13 cellular contexts compared by ENCODE assay signal in the genomic region with DNA sequence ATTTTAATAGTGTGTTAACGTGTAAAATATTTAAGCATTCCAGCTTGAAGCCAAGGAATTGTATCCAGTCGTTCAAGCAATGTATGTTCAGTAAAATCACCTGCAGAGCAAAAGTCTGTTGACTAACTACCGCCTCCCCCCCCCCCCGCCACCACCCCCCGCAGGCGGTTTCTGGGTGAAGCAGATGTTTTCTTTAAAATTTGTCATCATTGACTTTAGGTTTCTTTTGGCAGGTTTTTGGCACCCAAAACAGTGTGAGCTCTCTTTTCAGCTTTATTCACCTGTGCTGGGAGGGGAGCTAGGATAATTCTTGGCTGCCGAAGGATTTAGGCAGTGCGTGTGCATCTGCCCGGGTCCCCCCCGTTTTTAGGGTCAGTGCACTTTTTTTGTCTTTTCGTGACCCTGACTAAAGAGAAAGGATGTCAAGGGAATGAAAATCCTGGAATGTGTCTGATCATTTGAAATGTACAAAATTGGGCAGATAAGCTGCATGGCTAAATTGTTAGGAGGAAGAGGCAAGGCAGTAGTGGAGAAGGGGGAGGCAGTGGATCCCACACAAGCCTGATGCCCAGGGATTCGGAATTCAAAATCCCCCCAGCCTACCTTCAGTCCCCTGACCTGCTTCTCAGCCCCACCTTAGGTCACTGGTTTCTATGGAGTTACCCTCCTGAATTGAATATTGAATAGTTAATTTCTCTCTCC. TPM values are rescaled to one million over a fixed set of nuclear protein-coding genes. Genes with fewer than 3 reads are reported as not detected.
DNase-seq lines count a peak whose midpoint lies in the region; ATAC-seq, FAIRE-seq and TF ChIP-seq lines count a peak whose summit lies in the region.
"Had no signal": no experiment of that assay in that cellular context is flagged by ENCODE, and none has a peak within 500 bp of the region (broad histone marks: within the 10 kb centered on the region; RNA-seq: fewer than 3 reads in every experiment).

No MANE protein-coding gene starts in this region.

- H3K36me3 ChIP-seq in astrocyte (ENCODE audit: insufficient read depth, low read length) (peaks cover 22% of the 10 kb centered on the region), iPS-20b (ENCODE audit: insufficient read depth, low read depth, low read length) (no peaks in the 10 kb centered on the region), spleen (peaks cover 0 to 6% (median 1%) of the 10 kb centered on the region in 6 donors)
- H3K36me3 ChIP-seq: thyroid gland had no signal

- peak overlapping the region; percentile 83 for H3K4me3 ChIP-seq in astrocyte (ENCODE audit: insufficient read depth, low read depth, low read length)
- H3K4me3 ChIP-seq in iPS-20b (ENCODE audit: low read length), result peak overlapping the region; percentile 72
- peak overlapping the region; percentile 18 to 75 (median 46) for H3K4me3 ChIP-seq in spleen

- TF ChIP-seq CTCF in astrocyte (IDR thresholded peaks at IDR 0.05; ENCODE audit: insufficient read depth, low read depth, low read length), result no peak
- no peak for TF ChIP-seq CTCF in spleen (IDR thresholded peaks at IDR 0.05 in 8 of 11, conservative IDR thresholded peaks at IDR 0.05 in 3 of 11)

- H3K79me2 ChIP-seq in astrocyte (ENCODE audit: insufficient read depth, low read length), result peaks cover 20% of the 10 kb centered on the region

- H3K9me3 Mint-ChIP-seq in astrocyte (ENCODE audit: unreplicated experiment), result peaks cover 2% of the 10 kb centered on the region
- H3K9me3 Mint-ChIP-seq: activated T-helper 1 cell treated with anti-CD3 and anti-CD28 coated beads, Interleukin-12 subunit alpha, Interleukin-12 subunit beta, Interleukin-2, Interleukin-4 antibody, amounts not matched to agents 30 ng/mL and 10 ng/mL and 1 ng/mL, durations not matched to agents 14 hours and 24 hours and 36 hours had no signal

- H3K4me1 ChIP-seq in astrocyte (ENCODE audit: insufficient read depth, low read length), result peaks cover 32% of the 10 kb centered on the region
- peaks cover 9% of the 10 kb centered on the region; the same call in 1 of the 2 replicates for H3K4me1 ChIP-seq in iPS-20b (ENCODE audit: insufficient read depth, low read length)
- H3K4me1 ChIP-seq in spleen, result peaks cover 3 to 50% (median 25%) of the 10 kb centered on the region in 6 donors

- peak overlapping the region; percentile 93 for H3K9ac ChIP-seq in astrocyte (ENCODE audit: low read length)
- no peak overlapping the region for H3K9ac ChIP-seq in iPS-20b (ENCODE audit: low read depth, low read length)

- H3K4me3 Mint-ChIP-seq in astrocyte (ENCODE audit: unreplicated experiment), result peak overlapping the region; percentile 92

- H3K36me3 Mint-ChIP-seq in astrocyte (ENCODE audit: low read depth, unreplicated experiment), result peaks cover 8% of the 10 kb centered on the region

- DNase-seq in HCEC 1CT (peak; percentile 10), astrocyte (ENCODE audit: low read depth) (no peak), spleen (no peak), NCI-H187 treated with DMSO at 0.1 percent for 48 hours (lab: John Stamatoyannopoulos, UW) (no peak), ecto neural progenitor cell (ENCODE audit: low spot score) (no peak)
- no peak for DNase-seq in stimulated activated CD4-positive, alpha-beta T cell treated with anti-CD3 and anti-CD28 coated beads, Interleukin-1b, Interleukin-23, amount 100 ng/mL, for 48 hours
- DNase-seq: foreskin melanocyte, Karpas-422, SW 1271, thyroid gland had no signal

- H3K4me1 Mint-ChIP-seq in astrocyte (ENCODE audit: low read depth, unreplicated experiment), result peaks cover 21% of the 10 kb centered on the region

- peaks cover 20% of the 10 kb centered on the region for H4K20me1 ChIP-seq in astrocyte (ENCODE audit: insufficient read depth, low read length)

- no peak for TF ChIP-seq POLR2A in spleen (IDR thresholded peaks at IDR 0.05)

- ATAC-seq in GM18520 (IDR thresholded peaks at IDR 0.05; ENCODE audit: unreplicated experiment), result no peak

- peak overlapping the region; percentile 84 for H3K27ac Mint-ChIP-seq in astrocyte (ENCODE audit: unreplicated experiment)
- H3K27ac Mint-ChIP-seq: activated T-helper 1 cell treated with anti-CD3 and anti-CD28 coated beads, Interleukin-12 subunit alpha, Interleukin-12 subunit beta, Interleukin-2, Interleukin-4 antibody, amounts not matched to agents 30 ng/mL and 10 ng/mL and 1 ng/mL, durations not matched to agents 14 hours and 24 hours and 36 hours had no signal

- FAIRE-seq in astrocyte (lab: Jason Lieb, UNC), result no peak

- no peaks in the 10 kb centered on the region for H3K9me3 ChIP-seq in astrocyte (ENCODE audit: insufficient read depth, low read depth, low read length)
- H3K9me3 ChIP-seq in iPS-20b (ENCODE audit: insufficient read depth, low read depth, low read length), result no peaks in the 10 kb centered on the region
- H3K9me3 ChIP-seq in spleen, result no peaks in the 10 kb centered on the region
- H3K9me3 ChIP-seq: thyroid gland had no signal

- H3K27me3 Mint-ChIP-seq in astrocyte (ENCODE audit: low read depth, unreplicated experiment), result no peaks in the 10 kb centered on the region

- WGBS in spleen, 5 donors, result 35 to 46% (median 42%) methylated on average over 11 to 12 of the region's 12 CpGs

- no peaks in the 10 kb centered on the region for H3K27me3 ChIP-seq in astrocyte (ENCODE audit: insufficient read depth, low read length)
- peaks cover 39% of the 10 kb centered on the region; the same call in 1 of the 2 replicates for H3K27me3 ChIP-seq in iPS-20b (ENCODE audit: insufficient read depth, low read length)
- peaks cover 0 to 35% (median 15%) of the 10 kb centered on the region in 7 donors for H3K27me3 ChIP-seq in spleen (replicated peaks in 1 of 7)

- intact Hi-C loops in spleen (cut with DNase I; ENCODE audit: low total_unique reads), result loop anchor here (2.0 kb wide), 1 partner anchor 316 kb away; no protein-coding TSS in a partner anchor

- no peak overlapping the region for H2AFZ ChIP-seq in astrocyte (ENCODE audit: low read depth, low read length)

- peak overlapping the region; percentile 97 for H3K4me2 ChIP-seq in astrocyte (ENCODE audit: low read length)

- peak overlapping the region; percentile 32 for H3K27ac ChIP-seq in astrocyte (ENCODE audit: low read depth, low read length)
- H3K27ac ChIP-seq in iPS-20b (ENCODE audit: low read length), result no peak overlapping the region
- H3K27ac ChIP-seq in spleen, result peak overlapping the region in 7 of 8 donors; percentile 9 to 77 (median 70)

RNA-seq across cellular contexts. Expression of gene EDN1, which starts 1.1 kb away (rescaled TPM):
- 54.8 and 64.4 TPM in 2 replicates for total RNA-seq in astrocyte
- total RNA-seq in spleen, result 10 to 100 TPM in 5 of 7 donors, 1 to 10 TPM in 2; 5.5 to 27.1 (median 15.1) TPM
- polyA plus RNA-seq in spleen, result 10 to 100 TPM in 1 of 3 donors, 1 to 10 TPM in 2; 5.2 to 16.5 (median 7.2) TPM
